ENCODE assay signal across 31 cellular contexts in the genomic region with DNA sequence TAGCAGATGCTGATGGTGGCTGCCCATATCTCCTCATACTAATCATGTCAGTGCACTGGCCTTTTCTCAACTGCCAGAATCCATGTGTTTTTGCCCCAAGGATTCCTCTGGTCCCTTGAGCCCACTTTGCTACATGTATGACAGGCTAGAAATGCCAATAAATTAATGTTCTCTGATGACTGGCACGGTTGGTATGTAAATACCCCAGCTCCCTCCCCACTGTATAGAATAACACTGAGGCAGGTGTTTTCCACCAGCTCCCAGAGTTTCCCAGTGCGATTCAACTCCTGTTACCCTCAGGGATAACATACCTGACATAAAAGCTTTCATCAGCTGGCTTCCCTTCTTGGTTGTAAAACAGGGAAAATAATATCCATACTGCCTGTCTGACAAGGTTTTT. TPM values are rescaled to one million over a fixed set of nuclear protein-coding genes. Genes with fewer than 3 reads are reported as not detected.
"Had no signal": no experiment of that assay in that cellular context is flagged by ENCODE, and none has a peak within 500 bp of the region (broad histone marks: within the 10 kb centered on the region; RNA-seq: fewer than 3 reads in every experiment).

No MANE protein-coding gene starts in this region.

- DNase-seq: activated B cell treated with CpG ODN at 0.5 μM for 24 hours; activated CD4-positive, alpha-beta memory T cell treated with anti-CD3 and anti-CD28 coated beads for 36 hours; activated CD4-positive, alpha-beta T cell treated with anti-CD3 and anti-CD28 coated beads for 4 hours; activated CD4-positive, alpha-beta T cell treated with anti-CD3 and anti-CD28 coated beads, Interleukin-2, amount 10 ng/mL, durations not matched to agents 24 days and 14 days; activated CD4-positive, alpha-beta T cell treated with anti-CD3 and anti-CD28 coated beads, Interleukin-2, amount 50 U/mL, for 1 hour; activated CD4-positive, alpha-beta T cell treated with anti-CD3 and anti-CD28 coated beads, Interleukin-2, amount 50 U/mL, for 4 hours; activated CD4-positive, CD25-positive, alpha-beta regulatory T cell treated with anti-CD3 and anti-CD28 coated beads, Interleukin-2, amount 50 U/mL, for 72 hours; activated CD8-positive, alpha-beta memory T cell treated with anti-CD3 and anti-CD28 coated beads, Interleukin-2, amount 50 U/mL, for 4 hours; activated CD8-positive, alpha-beta T cell treated with anti-CD3 and anti-CD28 coated beads for 36 hours; activated effector memory CD4-positive, alpha-beta T cell treated with Interleukin-2 at 50 U/mL for 16 hours; activated gamma-delta T cell; activated naive CD4-positive, alpha-beta T cell treated with anti-CD3 and anti-CD28 coated beads, Interleukin-2, amount 10 ng/mL, durations not matched to agents 7 days and 5 days; activated naive CD4-positive, alpha-beta T cell treated with Interleukin-2 at 50 U/mL for 16 hours; activated naive CD8-positive, alpha-beta T cell treated with anti-CD3 and anti-CD28 coated beads, Interleukin-2, amount 10 ng/mL, durations not matched to agents 7 days and 5 days; activated naive CD8-positive, alpha-beta T cell treated with anti-CD3 and anti-CD28 coated beads, Interleukin-2, amount 50 U/mL, for 24 hours; activated T-cell treated with anti-CD3 and anti-CD28 coated beads for 4 hours; activated T-cell treated with anti-CD3 and anti-CD28 coated beads, Interleukin-2, amount 50 U/mL, for 1 hour; activated T-cell treated with anti-CD3 and anti-CD28 coated beads, Interleukin-2, amount 50 U/mL, for 4 hours; amygdala; anterior cingulate cortex; caudate nucleus; cerebellar nuclear complex; T-helper 2 cell; T-helper 9 cell had no signal

- H3K36me3 ChIP-seq: ascending aorta, cardiac muscle cell had no signal

- H3K27me3 ChIP-seq: ascending aorta had no signal

- ATAC-seq: activated CD8-positive, alpha-beta T cell treated with anti-CD3 and anti-CD28 coated beads for 36 hours; activated naive CD8-positive, alpha-beta T cell treated with anti-CD3 and anti-CD28 coated beads, Interleukin-2, amount 50 U/mL, for 24 hours; activated T-cell treated with anti-CD3 and anti-CD28 coated beads, Interleukin-2, amount 50 U/mL, for 4 hours had no signal

- H3K9me3 ChIP-seq: ascending aorta had no signal

- H3K4me3 ChIP-seq: ascending aorta, cardiac muscle cell had no signal

- H3K4me1 ChIP-seq: ascending aorta had no signal

- H3K27ac ChIP-seq: ascending aorta, cardiac muscle cell, VCaP had no signal

RNA-seq across cellular contexts. Expression of a gene that starts 9.0 kb away (rescaled TPM):
- total RNA-seq: activated B cell treated with CpG ODN at 0.5 μM for 24 hours; activated CD4-positive, alpha-beta memory T cell treated with anti-CD3 and anti-CD28 coated beads for 36 hours; activated CD4-positive, alpha-beta T cell treated with anti-CD3 and anti-CD28 coated beads, Interleukin-2, amount 10 ng/mL, durations not matched to agents 24 days and 14 days; activated CD8-positive, alpha-beta memory T cell treated with anti-CD3 and anti-CD28 coated beads for 36 hours; activated CD8-positive, alpha-beta T cell treated with anti-CD3 and anti-CD28 coated beads for 36 hours; activated naive CD8-positive, alpha-beta T cell treated with anti-CD3 and anti-CD28 coated beads, Interleukin-2, amount 10 ng/mL, durations not matched to agents 7 days and 5 days; activated T-cell treated with anti-CD3 and anti-CD28 coated beads, Interleukin-2, amount 50 U/mL, for 4 hours; activated T-helper 2 cell treated with anti-CD3 and anti-CD28 coated beads, Interferon-gamma antibody, Interleukin-2, Interleukin-4, amounts not matched to agents 10 μg/mL and 5 μg/mL and 100 μg/mL, durations not matched to agents 14 hours and 24 hours and 36 hours; ascending aorta; bronchial epithelial cell; cardiac muscle cell; chondrocyte had no signal
- polyA plus RNA-seq: cardiac muscle cell had no signal
